In the genomic region with DNA sequence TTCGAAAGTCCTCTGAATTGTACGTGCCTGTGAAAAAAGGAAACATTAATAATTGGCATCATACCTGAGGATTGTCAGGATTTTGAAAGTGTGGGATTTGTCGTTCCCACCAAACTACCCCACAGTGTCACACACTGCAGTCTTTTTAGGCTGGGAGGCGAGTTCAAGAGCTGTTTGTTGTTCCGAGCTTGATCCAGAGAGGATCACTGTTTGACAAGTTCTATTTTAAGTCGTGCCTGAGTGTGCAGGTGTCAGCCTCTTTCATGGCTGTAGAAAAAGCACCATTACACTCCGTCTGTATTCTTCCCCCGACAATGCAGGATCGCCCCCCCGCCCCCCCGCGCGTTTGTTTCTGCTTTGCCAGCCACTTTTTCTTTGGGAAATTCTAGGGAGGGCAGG, we compare ENCODE assay signal across 8 cellular contexts. TPM values are rescaled to one million over a fixed set of nuclear protein-coding genes. Genes with fewer than 3 reads are reported as not detected.
DNase-seq lines count a peak whose midpoint lies in the region; ATAC-seq and TF ChIP-seq lines count a peak whose summit lies in the region.

No MANE protein-coding gene starts in this region.

- no peak overlapping the region for H4K91ac ChIP-seq in trophoblast cell (ENCODE audit: low read depth, low read length)

- no peaks in the 10 kb centered on the region for H3K79me1 ChIP-seq in trophoblast cell (ENCODE audit: low read length)

- H3K4me1 ChIP-seq in ES-I3 (ENCODE audit: insufficient read depth, low read length) (no peaks in the 10 kb centered on the region; the same call in 1 of the 2 replicates), SJCRH30 (no peaks in the 10 kb centered on the region), trophoblast cell (ENCODE audit: control insufficient read depth in 1 of 2, insufficient read depth in 2 of 2, low read length in 2 of 2) (peaks cover 4 to 12% of the 10 kb centered on the region in 2 experiments)

- no peak overlapping the region for H4K8ac ChIP-seq in trophoblast cell (ENCODE audit: low read depth, low read length)

- no peak for TF ChIP-seq CTCF in fibroblast of pulmonary artery (IDR thresholded peaks at IDR 0.05; ENCODE audit: low read length, missing control alignments)

- ATAC-seq in HG03175 (IDR thresholded peaks at IDR 0.05; ENCODE audit: unreplicated experiment), result no peak

- H3K4me3 ChIP-seq in SJCRH30 (peak overlapping the region; percentile 100), fibroblast of pulmonary artery (replicated peaks; ENCODE audit: low read depth, low read length) (peak overlapping the region; percentile 71), trophoblast cell (ENCODE audit: low read depth, low read length) (no peak overlapping the region)

- no peak overlapping the region for H4K12ac ChIP-seq in trophoblast cell (ENCODE audit: low read depth, low read length)

- H3K4ac ChIP-seq in trophoblast cell (ENCODE audit: low read depth, low read length), result no peak overlapping the region

- no peaks in the 10 kb centered on the region for H3K79me2 ChIP-seq in trophoblast cell (ENCODE audit: control insufficient read depth, insufficient read depth, low read length, poor library complexity)

- no peak overlapping the region for H2BK120ac ChIP-seq in trophoblast cell (ENCODE audit: insufficient read depth, low read length, poor library complexity)

- no peak overlapping the region for H3K14ac ChIP-seq in trophoblast cell (ENCODE audit: low read length)

- no peak overlapping the region for H2AK5ac ChIP-seq in trophoblast cell (ENCODE audit: low read length)

- H3K27ac ChIP-seq in SJCRH30, result no peak overlapping the region
- H3K27ac ChIP-seq in trophoblast cell (ENCODE audit: low read depth, low read length), result no peak overlapping the region

- H2BK12ac ChIP-seq in trophoblast cell (ENCODE audit: low read length), result no peak overlapping the region

- peak overlapping the region; percentile 42 for H2AFZ ChIP-seq in trophoblast cell (ENCODE audit: insufficient read depth, low read length, poor library complexity)

- no peak for DNase-seq in SJCRH30
- no peak for DNase-seq in fibroblast of pulmonary artery (ENCODE audit: low read depth)
- no peak for DNase-seq in trophoblast cell
- DNase-seq in NCI-H1417 treated with DMSO at 0.1 percent for 48 hours (lab: John Stamatoyannopoulos, UW), result no peak
- DNase-seq in kidney glomerular epithelial cell (lab: John Stamatoyannopoulos, UW), result no peak
- DNase-seq in activated CD4-positive, alpha-beta T cell treated with anti-CD3 and anti-CD28 coated beads for 48 hours, result no peak

- H3K36me3 ChIP-seq in ES-I3 (ENCODE audit: insufficient read depth, low read length) (no peaks in the 10 kb centered on the region), SJCRH30 (no peaks in the 10 kb centered on the region), trophoblast cell (ENCODE audit: control insufficient read depth in 1 of 2, insufficient read depth in 2 of 2, low read length in 2 of 2) (no peaks in the 10 kb centered on the region)

- H3K9ac ChIP-seq in ES-I3 (ENCODE audit: low read depth, low read length) (peak overlapping the region; percentile 52; the same call in 1 of the 2 replicates), trophoblast cell (ENCODE audit: low read length) (no peak overlapping the region)

- H3K9me3 ChIP-seq in ES-I3 (ENCODE audit: control insufficient read depth, insufficient read depth, low read length), result no peaks in the 10 kb centered on the region
- no peaks in the 10 kb centered on the region for H3K9me3 ChIP-seq in SJCRH30 (replicated peaks)
- H3K9me3 ChIP-seq in trophoblast cell (ENCODE audit: insufficient read depth, low read depth, low read length), result peaks cover 2% of the 10 kb centered on the region

- H3K23ac ChIP-seq in trophoblast cell (ENCODE audit: low read length), result no peak overlapping the region

- no CpG with 5 or more reads among the region's 13 CpGs for WGBS in trophoblast cell (ENCODE audit: extremely low coverage, insufficient coverage, insufficient read length)

- peak overlapping the region; percentile 65 for H3K4me2 ChIP-seq in trophoblast cell (ENCODE audit: low read length)

- H3K18ac ChIP-seq in trophoblast cell (ENCODE audit: low read length), result no peak overlapping the region

- H3K27me3 ChIP-seq in SJCRH30 (no peaks in the 10 kb centered on the region), trophoblast cell (ENCODE audit: insufficient read depth, low read length) (peaks cover 16% of the 10 kb centered on the region)

- no peak overlapping the region for H2BK5ac ChIP-seq in trophoblast cell (ENCODE audit: low read depth, low read length, poor library complexity)

RNA-seq across cellular contexts. Expression of gene NBEA, which starts 0.6 kb away (rescaled TPM):
- total RNA-seq in SJCRH30 (2014; rRNA removed; shearing (Covaris generic)), result 4.7 and 5.3 TPM in 2 replicates
- polyA plus RNA-seq in trophoblast cell (2013), result 0.43 and 0.49 TPM in 2 replicates
